Comparison of ENCODE assay signal across 29 cellular contexts in genomic region chr5:11104543-11105151, GRCh38.
"Had no signal": no experiment of that assay in that cellular context is flagged by ENCODE, and none has a peak within 500 bp of the region (broad histone marks: within the 10 kb centered on the region; RNA-seq: fewer than 3 reads in every experiment).

No MANE protein-coding gene starts in this region.

- H3K27ac ChIP-seq: breast epithelium, colonic mucosa, esophagus muscularis mucosa, foreskin keratinocyte, left ventricle myocardium inferior, pancreas, prostate gland, sigmoid colon, stomach, suprapubic skin, transverse colon had no signal

- H3K27me3 ChIP-seq: breast epithelium, colonic mucosa, foreskin keratinocyte, pancreas, sigmoid colon, transverse colon had no signal

- H3K4me3 ChIP-seq: breast epithelium, colonic mucosa, esophagus muscularis mucosa, left ventricle myocardium inferior, lung, mucosa of descending colon, pancreas, prostate gland, sigmoid colon, stomach, suprapubic skin, transverse colon had no signal

- DNase-seq: activated CD4-positive, alpha-beta memory T cell treated with anti-CD3 and anti-CD28 coated beads for 36 hours; activated CD4-positive, alpha-beta T cell treated with anti-CD3 and anti-CD28 coated beads, Interleukin-2, amount 10 ng/mL, durations not matched to agents 24 days and 14 days; activated CD4-positive, CD25-positive, alpha-beta regulatory T cell treated with anti-CD3 and anti-CD28 coated beads, Interleukin-2, amount 50 U/mL, for 72 hours; activated CD8-positive, alpha-beta memory T cell treated with anti-CD3 and anti-CD28 coated beads, Interleukin-2, amount 50 U/mL, for 48 hours; activated gamma-delta T cell; activated naive CD4-positive, alpha-beta T cell treated with anti-CD3 and anti-CD28 coated beads, Interleukin-2, amount 10 ng/mL, durations not matched to agents 7 days and 5 days; activated naive CD8-positive, alpha-beta T cell treated with anti-CD3 and anti-CD28 coated beads, Interleukin-2, amount 10 ng/mL, durations not matched to agents 7 days and 5 days; activated T-cell treated with anti-CD3 and anti-CD28 coated beads, Interleukin-2, amount 50 U/mL, for 24 hours; colonic mucosa; foreskin keratinocyte; left ventricle myocardium inferior; mesendoderm; mucosa of descending colon; nucleus accumbens; pancreas; sigmoid colon; small intestine; stimulated activated CD4-positive, alpha-beta T cell treated with anti-CD3 and anti-CD28 coated beads, Interleukin-4, amount 100 ng/mL, for 4 hours; stimulated activated CD8-positive, alpha-beta memory T cell treated with anti-CD3 and anti-CD28 coated beads, Interleukin-4, amount 100 ng/mL, for 48 hours; stimulated activated naive B cell treated with anti-CD40 and anti-IgM and Interleukin-4, amounts not matched to agents 10 μg/mL and 1 μg/mL and 100 μg/mL, for 72 hours; stomach; SW 1271; T-helper 9 cell; transverse colon had no signal
